ENCODE assay signal across 19 cellular contexts in the genomic region with DNA sequence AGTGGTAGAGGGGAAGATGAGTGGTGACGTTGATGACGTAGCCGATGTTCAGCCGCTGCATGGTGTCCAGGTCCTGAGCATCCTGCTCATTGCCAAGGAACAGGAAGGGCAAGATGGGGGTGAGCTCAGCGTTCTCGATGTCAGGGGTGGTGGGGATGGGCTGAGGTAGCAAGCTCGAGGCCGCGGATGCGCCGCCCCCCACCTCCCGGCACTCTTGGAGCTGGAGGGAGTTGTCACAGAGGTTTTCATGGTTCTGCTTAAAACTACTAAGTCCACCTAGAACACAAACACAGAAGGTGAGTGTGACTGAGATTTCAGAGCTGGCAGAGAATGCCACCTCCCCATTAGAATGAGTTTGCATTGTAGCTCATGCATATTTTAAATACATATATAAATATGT. TPM values are rescaled to one million over a fixed set of nuclear protein-coding genes. Genes with fewer than 3 reads are reported as not detected.
A peak's percentile ranks its signal among the peaks of the same experiment; 100 is the strongest.
DNase-seq lines count a peak whose midpoint lies in the region; ATAC-seq, FAIRE-seq and TF ChIP-seq lines count a peak whose summit lies in the region.
"Had no signal": no experiment of that assay in that cellular context is flagged by ENCODE, and none has a peak within 500 bp of the region (broad histone marks: within the 10 kb centered on the region; RNA-seq: fewer than 3 reads in every experiment).

No MANE protein-coding gene starts in this region.

- H3K4me2 ChIP-seq in K562 (ENCODE audit: insufficient read depth, low read length), result no peak overlapping the region

- in situ Hi-C loops in K562 (cut with MboI), result no loop called here

- H3K9me1 ChIP-seq in K562 (ENCODE audit: control insufficient read depth, insufficient read depth, low read length), result no peaks in the 10 kb centered on the region

- CTCF ChIA-PET in K562 (lab: Yijun Ruan, JAX; ENCODE audit: low intra/inter-chr PET ratio), result no interaction called here

- no peaks in the 10 kb centered on the region for H4K20me1 ChIP-seq in K562 (replicated peaks; ENCODE audit: control insufficient read depth, insufficient read depth, low read length)

- FAIRE-seq in K562 (lab: Jason Lieb, UNC), result no peak
- FAIRE-seq: RCC 7860 had no signal

- peaks cover 57% of the 10 kb centered on the region for H3K36me3 Mint-ChIP-seq in T-helper 2 cell treated with Interferon-gamma antibody and Interleukin-4, amounts not matched to agents 5 μg/mL and 100 μg/mL, for 36 hours (ENCODE audit: low read depth)

- H3K79me2 ChIP-seq in K562 (ENCODE audit: control insufficient read depth, insufficient read depth, low read length), result peaks cover 13% of the 10 kb centered on the region; the same call in 1 of the 3 replicates

- ATAC-seq in K562 (no peak), HG03571 (IDR thresholded peaks at IDR 0.05; ENCODE audit: unreplicated experiment) (no peak)
- ATAC-seq: Right ventricle myocardium inferior had no signal

- peaks cover 21% of the 10 kb centered on the region for H3K36me3 ChIP-seq in K562 (ENCODE audit: control insufficient read depth, insufficient read depth, low read length)
- peaks cover 35% of the 10 kb centered on the region for H3K36me3 ChIP-seq in muscle layer of colon (ENCODE audit: insufficient read depth, low read length)
- H3K36me3 ChIP-seq in stomach smooth muscle (ENCODE audit: control insufficient read depth in 2 of 2, insufficient read depth in 2 of 2, low read length in 2 of 2), result peaks cover 3 to 23% of the 10 kb centered on the region in 2 donors
- H3K36me3 ChIP-seq: HAP-1 had no signal

- H3K27me3 Mint-ChIP-seq in T-helper 2 cell treated with Interferon-gamma antibody and Interleukin-4, amounts not matched to agents 5 μg/mL and 100 μg/mL, for 36 hours (ENCODE audit: low read depth), result no peaks in the 10 kb centered on the region
- H3K27me3 Mint-ChIP-seq: B cell; CD4-positive, alpha-beta T cell had no signal

- no peak for TF ChIP-seq RAD21 in K562 (CRISPR knock-in tag; conservative IDR thresholded peaks at IDR 0.05 in 1 of 2, IDR thresholded peaks at IDR 0.05 in 1 of 2)

- no peak for DNase-seq in T-helper 2 cell treated with Interferon-gamma antibody and Interleukin-4, amounts not matched to agents 5 μg/mL and 100 μg/mL, for 36 hours (ENCODE audit: low spot score)
- DNase-seq in T-helper 2 cell (no peak), K562 (ENCODE audit: extremely low read depth in 1 of 4, low spot score in 3 of 4) (no peak), NCI-H2081 treated with DMSO at 0.1 percent for 48 hours (lab: John Stamatoyannopoulos, UW) (no peak), SKM-1 (lab: John Stamatoyannopoulos, UW; ENCODE audit: unreplicated experiment) (no peak)
- DNase-seq: 8988T; Caco-2; CD4-positive, alpha-beta T cell; NCI-H1092 treated with DMSO at 0.1 percent for 48 hours; NCI-H510A; NCI-H748 treated with DMSO at 0.1 percent for 48 hours; NK-92 treated with Interleukin-12 subunit alpha and Interleukin-12 subunit beta, amount 100 ng/mL, for 24 hours had no signal

- H3K4me1 ChIP-seq in K562 (replicated peaks in 1 of 2; ENCODE audit: control insufficient read depth in 2 of 2, insufficient read depth in 2 of 2, low read length in 2 of 2), result peaks cover 10 to 43% of the 10 kb centered on the region in 2 experiments
- H3K4me1 ChIP-seq in muscle layer of colon (ENCODE audit: insufficient read depth, low read length), result peaks cover 73% of the 10 kb centered on the region
- H3K4me1 ChIP-seq in stomach smooth muscle (ENCODE audit: control insufficient read depth, insufficient read depth, low read length), result peaks cover 32% of the 10 kb centered on the region
- H3K4me1 ChIP-seq: Caco-2, HAP-1 had no signal

- no peak for TF ChIP-seq POLR2A in K562 (conservative IDR thresholded peaks at IDR 0.05)

- TF ChIP-seq CTCF in K562 (IDR thresholded peaks at IDR 0.05 in 2 of 3, conservative IDR thresholded peaks at IDR 0.05 in 1 of 3; ENCODE audit: insufficient read depth in 2 of 3, low read depth in 1 of 3, low read length in 3 of 3), result no peak

- POLR2A ChIA-PET in K562 (lab: Yijun Ruan, JAX), result no interaction called here

- intact Hi-C loops in K562 (cut with micrococcal nuclease), result no loop called here

- H3K4me3 ChIP-seq in K562, result no peak overlapping the region
- H3K4me3 ChIP-seq in muscle layer of colon (ENCODE audit: low read depth in 1 of 2, low read length in 2 of 2), result no peak overlapping the region
- no peak overlapping the region for H3K4me3 ChIP-seq in stomach smooth muscle (ENCODE audit: low read length in 2 of 2)
- H3K4me3 ChIP-seq: HAP-1 had no signal

- BruUV-seq in K562 (replicated peaks; lab: Mats Ljungman, UMichigan), result no TSS peak

- H3K27me3 ChIP-seq in K562 (ENCODE audit: control insufficient read depth in 2 of 2, insufficient read depth in 2 of 2, low read length in 2 of 2), result no peaks in the 10 kb centered on the region
- H3K27me3 ChIP-seq in muscle layer of colon (ENCODE audit: control insufficient read depth in 1 of 2, insufficient read depth in 2 of 2, low read length in 2 of 2), result no peaks in the 10 kb centered on the region
- H3K27me3 ChIP-seq in stomach smooth muscle (ENCODE audit: control insufficient read depth in 1 of 2, insufficient read depth in 2 of 2, low read length in 2 of 2), result no peaks in the 10 kb centered on the region

- TF ChIP-seq EP300 in K562 (IDR thresholded peaks at IDR 0.05; ENCODE audit: low read length), result no peak

- H3K4me3 Mint-ChIP-seq in T-helper 2 cell treated with Interferon-gamma antibody and Interleukin-4, amounts not matched to agents 5 μg/mL and 100 μg/mL, for 36 hours, result peak overlapping the region; percentile 12
- H3K4me3 Mint-ChIP-seq: B cell; CD4-positive, alpha-beta T cell had no signal

- no peaks in the 10 kb centered on the region for H3K9me3 ChIP-seq in K562 (replicated peaks; ENCODE audit: control insufficient read depth, insufficient read depth, low read depth, low read length)
- H3K9me3 ChIP-seq in muscle layer of colon (ENCODE audit: low read length), result no peaks in the 10 kb centered on the region
- H3K9me3 ChIP-seq in stomach smooth muscle (ENCODE audit: control insufficient read depth in 2 of 2, low read length in 2 of 2), result no peaks in the 10 kb centered on the region
- H3K9me3 ChIP-seq: Caco-2, HAP-1 had no signal

- WGBS in K562 (ENCODE audit: insufficient coverage, low coverage, missing lambda C conversion rate), result 67% methylated on average over 12 of the region's 12 CpGs

- H3K27ac Mint-ChIP-seq in T-helper 2 cell treated with Interferon-gamma antibody and Interleukin-4, amounts not matched to agents 5 μg/mL and 100 μg/mL, for 36 hours, result no peak overlapping the region
- H3K27ac Mint-ChIP-seq: B cell; CD4-positive, alpha-beta T cell had no signal

- no peak overlapping the region for H2AFZ ChIP-seq in K562 (ENCODE audit: low read depth, low read length)

- H3K4me1 Mint-ChIP-seq in T-helper 2 cell treated with Interferon-gamma antibody and Interleukin-4, amounts not matched to agents 5 μg/mL and 100 μg/mL, for 36 hours (ENCODE audit: low read depth), result peaks cover 44% of the 10 kb centered on the region

- H3K27ac ChIP-seq in K562 (ENCODE audit: extremely low read depth, low read depth, low read length), result no peak overlapping the region
- peak overlapping the region; percentile 48 for H3K27ac ChIP-seq in muscle layer of colon (ENCODE audit: low read depth, low read length)
- peak overlapping the region; percentile 38 for H3K27ac ChIP-seq in stomach smooth muscle (ENCODE audit: low read length)

- H3K9me3 Mint-ChIP-seq in T-helper 2 cell treated with Interferon-gamma antibody and Interleukin-4, amounts not matched to agents 5 μg/mL and 100 μg/mL, for 36 hours, result no peaks in the 10 kb centered on the region
- H3K9me3 Mint-ChIP-seq: CD4-positive, alpha-beta T cell had no signal

- H3K9ac ChIP-seq in K562 (ENCODE audit: insufficient read depth in 1 of 2, low read depth in 2 of 2, low read length in 2 of 2) (no peak overlapping the region), muscle layer of colon (ENCODE audit: low read length) (no peak overlapping the region), stomach smooth muscle (ENCODE audit: low read length in 2 of 2) (no peak overlapping the region)

RNA-seq across cellular contexts. Expression of gene DUSP10, which starts 35.7 kb away (rescaled TPM):
- 5.0 and 6.0 TPM in 2 replicates for total RNA-seq in K562 (2011; cell fraction: chromatin; rRNA removed; ENCODE audit: low replicate concordance)
- 3.9 and 4.0 TPM in 2 replicates for total RNA-seq in K562 (2011; cell fraction: nucleolus; rRNA removed)
- 3.6 and 4.4 TPM in 2 replicates for total RNA-seq in K562 (2011; cell fraction: nucleoplasm; rRNA removed)
- total RNA-seq in K562 (2014; rRNA removed) (6.6 and 7.3 TPM in 2 replicates), K562 (2014; rRNA removed; fragmentation: Illumina TruSeq; extraction: Trizol) (6.3 and 7.6 TPM in 2 replicates), K562 (2015; rRNA removed; fragmentation: Illumina TruSeq; extraction: Trizol) (7.0 and 7.8 TPM in 2 replicates), K562 (2021) (5.9 and 6.1 TPM in 2 replicates)
- polyA plus RNA-seq in K562 (2011; rRNA removed) (1.7 and 3.1 TPM in 2 replicates), K562 (2014; fragmentation: Illumina TruSeq; extraction: Trizol) (6.2 and 8.3 TPM in 2 replicates), K562 (2014; fragmentation: Nextera tagmentation; extraction: Ambion mirVana) (1 to 10 TPM; 3.8 to 5.5 TPM), K562 (2014; rRNA removed) (5.4 and 6.6 TPM in 2 replicates)
- 3.6 and 4.4 TPM in 2 replicates for polyA plus RNA-seq in K562 (2011; cell fraction: cytosol; rRNA removed)
- 3.0 and 4.0 TPM in 2 replicates for polyA plus RNA-seq in K562 (2011; cell fraction: nucleus; rRNA removed)
- polyA plus RNA-seq in K562 (2012), result 5.8 and 10.6 TPM in 2 replicates
- 4.8 and 6.1 TPM in 2 replicates for polyA minus RNA-seq in K562 (2011; rRNA and poly(A)+ RNA removed)
- polyA minus RNA-seq in K562 (2011; cell fraction: cytosol; rRNA and poly(A)+ RNA removed), result 1.0 and 1.4 TPM in 2 replicates
- polyA minus RNA-seq in K562 (2011; cell fraction: nucleus; rRNA and poly(A)+ RNA removed), result 4.8 and 8.7 TPM in 2 replicates
